In genomic region chr9:125284855-125285254, GRCh38 we compare ENCODE assay signal across 1 cellular context.
TF ChIP-seq lines count a peak whose summit lies in the region.

No MANE protein-coding gene starts in this region.

TF ChIP-seq in HEK293, 187 proteins besides CTCF, POLR2A, EP300 and RAD21 (continued from another document):
- TF ChIP-seq, protein P1, sequence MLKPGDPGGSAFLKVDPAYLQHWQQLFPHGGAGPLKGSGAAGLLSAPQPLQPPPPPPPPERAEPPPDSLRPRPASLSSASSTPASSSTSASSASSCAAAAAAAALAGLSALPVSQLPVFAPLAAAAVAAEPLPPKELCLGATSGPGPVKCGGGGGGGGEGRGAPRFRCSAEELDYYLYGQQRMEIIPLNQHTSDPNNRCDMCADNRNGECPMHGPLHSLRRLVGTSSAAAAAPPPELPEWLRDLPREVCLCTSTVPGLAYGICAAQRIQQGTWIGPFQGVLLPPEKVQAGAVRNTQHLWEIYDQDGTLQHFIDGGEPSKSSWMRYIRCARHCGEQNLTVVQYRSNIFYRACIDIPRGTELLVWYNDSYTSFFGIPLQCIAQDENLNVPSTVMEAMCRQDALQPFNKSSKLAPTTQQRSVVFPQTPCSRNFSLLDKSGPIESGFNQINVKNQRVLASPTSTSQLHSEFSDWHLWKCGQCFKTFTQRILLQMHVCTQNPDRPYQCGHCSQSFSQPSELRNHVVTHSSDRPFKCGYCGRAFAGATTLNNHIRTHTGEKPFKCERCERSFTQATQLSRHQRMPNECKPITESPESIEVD (tag by site-specific recombination; IDR thresholded peaks at IDR 0.05): peak; percentile 38; the same call in 1 of the 2 replicates
